ENCODE assay signal across 10 cellular contexts in the genomic region with DNA sequence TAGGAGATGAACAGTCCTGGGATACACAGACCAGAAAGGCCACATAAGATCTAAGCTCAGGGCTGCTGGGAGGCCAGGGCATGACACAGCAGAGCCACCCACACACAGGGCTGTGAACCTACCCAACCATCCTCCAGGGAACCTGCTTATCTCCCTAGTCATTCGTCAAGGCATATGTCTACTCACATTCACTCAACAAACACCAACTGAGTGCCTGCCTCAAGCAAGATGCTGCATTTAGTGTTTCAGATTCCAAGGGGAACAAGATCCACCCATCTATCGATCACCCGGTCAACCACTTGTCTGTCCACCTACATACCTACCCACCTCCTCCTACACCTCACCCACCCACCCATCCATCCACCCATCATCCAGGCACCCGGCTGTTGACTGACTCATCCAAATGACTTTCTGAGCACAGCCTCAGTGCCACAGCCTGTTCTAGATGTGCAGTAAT. TPM values are rescaled to one million over a fixed set of nuclear protein-coding genes. Genes with fewer than 3 reads are reported as not detected.
DNase-seq lines count a peak whose midpoint lies in the region; ATAC-seq, FAIRE-seq and TF ChIP-seq lines count a peak whose summit lies in the region.
"Had no signal": no experiment of that assay in that cellular context is flagged by ENCODE, and none has a peak within 500 bp of the region (broad histone marks: within the 10 kb centered on the region; RNA-seq: fewer than 3 reads in every experiment).

No MANE protein-coding gene starts in this region.

- H3K9me1 ChIP-seq in K562 (ENCODE audit: control insufficient read depth, insufficient read depth, low read length), result peaks cover 3% of the 10 kb centered on the region

- intact Hi-C loops in PC-3 (cut with micrococcal nuclease), result no loop called here
- intact Hi-C loops in K562 (cut with micrococcal nuclease), result no loop called here

- H3K79me2 ChIP-seq in PC-3 (ENCODE audit: low read length), result peaks cover 31% of the 10 kb centered on the region
- peaks cover 45% of the 10 kb centered on the region for H3K79me2 ChIP-seq in K562 (ENCODE audit: control insufficient read depth, insufficient read depth, low read length)

- H2AFZ ChIP-seq in PC-3 (ENCODE audit: low read length) (no peak overlapping the region), K562 (ENCODE audit: low read depth, low read length) (no peak overlapping the region)

- WGBS in K562 (ENCODE audit: insufficient coverage, low coverage, missing lambda C conversion rate), result 9% methylated on average over 4 of the region's 4 CpGs

- H3K9me3 ChIP-seq in PC-3 (ENCODE audit: low read length) (no peaks in the 10 kb centered on the region), K562 (replicated peaks; ENCODE audit: control insufficient read depth, insufficient read depth, low read depth, low read length) (no peaks in the 10 kb centered on the region)

- peak overlapping the region; percentile 99 for H3K4me2 ChIP-seq in PC-3 (ENCODE audit: low read length)
- H3K4me2 ChIP-seq in K562 (ENCODE audit: insufficient read depth, low read length), result peak overlapping the region; percentile 97

- peaks cover 19% of the 10 kb centered on the region for H3K27me3 Mint-ChIP-seq in neural crest cell (ENCODE audit: low read depth)

- CTCF ChIA-PET in PC-3 (lab: Charles Lee), result no interaction called here
- CTCF ChIA-PET in K562 (lab: Yijun Ruan, JAX; ENCODE audit: low intra/inter-chr PET ratio), result no interaction called here

- no peak for TF ChIP-seq RAD21 in K562 (CRISPR knock-in tag; conservative IDR thresholded peaks at IDR 0.05 in 1 of 2, IDR thresholded peaks at IDR 0.05 in 1 of 2)

- peak overlapping the region; percentile 99 for H3K4me3 Mint-ChIP-seq in neural crest cell

- H3K4me3 ChIP-seq in PC-3 (ENCODE audit: low read length) (peak overlapping the region; percentile 93; the same call in 1 of the 2 replicates), K562 (peak overlapping the region; percentile 70)

- POLR2A ChIA-PET in PC-3 (lab: Charles Lee; ENCODE audit: unreplicated experiment) (no interaction called here), K562 (lab: Yijun Ruan, JAX) (interaction anchor here (0.6 to 1.6 kb wide), 2 partner anchors 25 to 122 kb away, joined by 4 read pairs; no protein-coding TSS in a partner anchor)

- H3K9me3 Mint-ChIP-seq in neural crest cell, result no peaks in the 10 kb centered on the region

- H4K20me1 ChIP-seq in PC-3 (ENCODE audit: low read length) (no peaks in the 10 kb centered on the region), K562 (replicated peaks; ENCODE audit: control insufficient read depth, insufficient read depth, low read length) (peaks cover 18% of the 10 kb centered on the region; the same call in 1 of the 2 replicates)

- TF ChIP-seq EP300 in K562 (IDR thresholded peaks at IDR 0.05; ENCODE audit: low read length), result peak; percentile 58; the same call in 1 of the 2 replicates

- H3K36me3 Mint-ChIP-seq in neural crest cell (ENCODE audit: low read depth), result no peaks in the 10 kb centered on the region

- FAIRE-seq in K562 (lab: Jason Lieb, UNC), result peak; percentile 96
- FAIRE-seq: A204.1 had no signal

- no peaks in the 10 kb centered on the region for H3F3A ChIP-seq in PC-3 (ENCODE audit: low read length, unreplicated experiment)

- in situ Hi-C loops in K562 (cut with MboI), result loop anchor here (5.0 kb wide), 2 partner anchors 97 to 182 kb away; no protein-coding TSS in a partner anchor

- peaks cover 30% of the 10 kb centered on the region; the same call in 1 of the 2 replicates for H3K4me1 ChIP-seq in PC-3 (ENCODE audit: insufficient read depth, low read length)
- peaks cover 62 to 82% of the 10 kb centered on the region in 2 experiments for H3K4me1 ChIP-seq in K562 (replicated peaks in 1 of 2; ENCODE audit: control insufficient read depth in 2 of 2, insufficient read depth in 2 of 2, low read length in 2 of 2)

- H3K9ac ChIP-seq in PC-3 (ENCODE audit: low read length) (no peak overlapping the region), K562 (ENCODE audit: insufficient read depth in 1 of 2, low read depth in 2 of 2, low read length in 2 of 2) (peak overlapping the region; percentile 89 to 96; a peak in 3 of 4 replicates)

- no peak overlapping the region for H3K27ac Mint-ChIP-seq in neural crest cell (ENCODE audit: unreplicated experiment)

- no TSS peak for BruUV-seq in PC-3 (replicated peaks; lab: Mats Ljungman, UMichigan)
- BruUV-seq in K562 (replicated peaks; lab: Mats Ljungman, UMichigan), result no TSS peak

- no peak for DNase-seq in activated CD4-positive, CD25-positive, alpha-beta regulatory T cell treated with anti-CD3 and anti-CD28 coated beads, Interleukin-2, amount 50 U/mL, for 72 hours
- DNase-seq in PC-3 (no peak), K562 (ENCODE audit: extremely low read depth in 1 of 4, low spot score in 3 of 4) (peak; percentile 54 to 92 (median 71)), neural crest cell (ENCODE audit: low read depth, low spot score) (no peak), activated gamma-delta T cell treated with Interleukin-2 at 50 U/mL for 16 hours (no peak), SW480 (ENCODE audit: low spot score) (no peak), SHP77 treated with DMSO at 0.1 percent for 48 hours (lab: John Stamatoyannopoulos, UW) (no peak)
- DNase-seq: NK-92 treated with Interleukin-12 subunit alpha and Interleukin-12 subunit beta, amount 100 ng/mL, for 24 hours had no signal

- no peak for TF ChIP-seq CTCF in PC-3 (conservative IDR thresholded peaks at IDR 0.05; ENCODE audit: low read depth, low read length)
- no peak; a peak in 1 of 6 replicates for TF ChIP-seq CTCF in K562 (IDR thresholded peaks at IDR 0.05 in 2 of 3, conservative IDR thresholded peaks at IDR 0.05 in 1 of 3; ENCODE audit: insufficient read depth in 2 of 3, low read depth in 1 of 3, low read length in 3 of 3)
- no peak for TF ChIP-seq CTCF in neural crest cell (conservative IDR thresholded peaks at IDR 0.05)

- no peaks in the 10 kb centered on the region for H3K9me2 ChIP-seq in PC-3 (replicated peaks; ENCODE audit: low read length)

- H3K27me3 ChIP-seq in PC-3 (ENCODE audit: low read length) (no peaks in the 10 kb centered on the region), K562 (ENCODE audit: control insufficient read depth in 2 of 2, insufficient read depth in 2 of 2, low read length in 2 of 2) (no peaks in the 10 kb centered on the region)

- peak; percentile 37 to 44 for ATAC-seq in activated CD4-positive, CD25-positive, alpha-beta regulatory T cell treated with anti-CD3 and anti-CD28 coated beads, Interleukin-2, amount 50 U/mL, for 24 hours
- ATAC-seq in PC-3 (no peak), K562 (peak; percentile 63)

- H3K4me1 Mint-ChIP-seq in neural crest cell, result peaks cover 48% of the 10 kb centered on the region

- H3K36me3 ChIP-seq in PC-3 (ENCODE audit: low read depth, low read length), result no peaks in the 10 kb centered on the region
- H3K36me3 ChIP-seq in K562 (ENCODE audit: control insufficient read depth, insufficient read depth, low read length), result peaks cover 27% of the 10 kb centered on the region; the same call in 2 of the 3 replicates

- H3K27ac ChIP-seq in PC-3 (ENCODE audit: low read length), result no peak overlapping the region
- H3K27ac ChIP-seq in K562 (ENCODE audit: extremely low read depth, low read depth, low read length), result peak overlapping the region; percentile 88

- no peak; the same call in 1 of the 2 replicates for TF ChIP-seq POLR2A in K562 (conservative IDR thresholded peaks at IDR 0.05)

RNA-seq across cellular contexts. Expression of a gene that starts 1.9 kb away (rescaled TPM):
- 32.0 and 33.0 TPM in 2 replicates for total RNA-seq in PC-3 (2014; rRNA removed)
- 99.6 and 215 TPM in 2 replicates for total RNA-seq in K562 (2011; cell fraction: chromatin; rRNA removed; ENCODE audit: low replicate concordance)
- 168 and 199 TPM in 2 replicates for total RNA-seq in K562 (2011; cell fraction: nucleolus; rRNA removed)
- 195 and 215 TPM in 2 replicates for total RNA-seq in K562 (2011; cell fraction: nucleoplasm; rRNA removed)
- total RNA-seq in K562 (2014; rRNA removed), result 56.6 and 88.7 TPM in 2 replicates
- total RNA-seq in K562 (2014; rRNA removed; fragmentation: Illumina TruSeq; extraction: Trizol), result 48.1 and 53.8 TPM in 2 replicates
- total RNA-seq in K562 (2015; rRNA removed; fragmentation: Illumina TruSeq; extraction: Trizol), result 71.1 and 73.4 TPM in 2 replicates
- total RNA-seq in K562 (2021), result 95.3 and 102 TPM in 2 replicates
- 93.8 and 101 TPM in 2 replicates for polyA plus RNA-seq in K562 (2011; rRNA removed)
- 131 and 200 TPM in 2 replicates for polyA plus RNA-seq in K562 (2011; cell fraction: cytosol; rRNA removed)
- polyA plus RNA-seq in K562 (2011; cell fraction: nucleus; rRNA removed), result 142 and 205 TPM in 2 replicates
- polyA plus RNA-seq in K562 (2012), result 83.9 and 86.2 TPM in 2 replicates
- polyA plus RNA-seq in K562 (2014; fragmentation: Illumina TruSeq; extraction: Trizol), result 126 and 142 TPM in 2 replicates
- polyA plus RNA-seq in K562 (2014; fragmentation: Nextera tagmentation; extraction: Ambion mirVana), result 10 to 100 TPM; 43.5 to 69.3 TPM
- 104 and 107 TPM in 2 replicates for polyA plus RNA-seq in K562 (2014; rRNA removed)
- polyA minus RNA-seq in K562 (2011; rRNA and poly(A)+ RNA removed), result 54.4 and 75.4 TPM in 2 replicates
- polyA minus RNA-seq in K562 (2011; cell fraction: cytosol; rRNA and poly(A)+ RNA removed), result 56.3 and 59.9 TPM in 2 replicates
- polyA minus RNA-seq in K562 (2011; cell fraction: nucleus; rRNA and poly(A)+ RNA removed), result 64.1 and 85.1 TPM in 2 replicates
- total RNA-seq in neural crest cell, result 52.2 and 59.1 TPM in 2 replicates

RNA-seq across cellular contexts. Expression of a gene that starts 5.2 kb away (rescaled TPM):
- 5.1 and 5.4 TPM in 2 replicates for total RNA-seq in PC-3 (2014; rRNA removed)
- 4.2 and 9.4 TPM in 2 replicates for total RNA-seq in K562 (2011; cell fraction: chromatin; rRNA removed; ENCODE audit: low replicate concordance)
- 7.7 and 10.1 TPM in 2 replicates for total RNA-seq in K562 (2011; cell fraction: nucleolus; rRNA removed)
- 4.3 and 4.5 TPM in 2 replicates for total RNA-seq in K562 (2011; cell fraction: nucleoplasm; rRNA removed)
- total RNA-seq in K562 (2014; rRNA removed), result 2.5 and 3.1 TPM in 2 replicates
- 0.80 and 1.2 TPM in 2 replicates for total RNA-seq in K562 (2014; rRNA removed; fragmentation: Illumina TruSeq; extraction: Trizol)
- 0.58 and 1.3 TPM in 2 replicates for total RNA-seq in K562 (2015; rRNA removed; fragmentation: Illumina TruSeq; extraction: Trizol)
- total RNA-seq in K562 (2021), result 3.0 and 3.7 TPM in 2 replicates
- polyA plus RNA-seq in K562 (2011; rRNA removed), result 1.2 and 1.6 TPM in 2 replicates
- 1.8 and 2.2 TPM in 2 replicates for polyA plus RNA-seq in K562 (2011; cell fraction: cytosol; rRNA removed)
- polyA plus RNA-seq in K562 (2011; cell fraction: nucleus; rRNA removed), result 12.7 and 14.3 TPM in 2 replicates
- polyA plus RNA-seq in K562 (2012), result 1.7 and 5.0 TPM in 2 replicates
- polyA plus RNA-seq in K562 (2014; fragmentation: Illumina TruSeq; extraction: Trizol), result 0.82 and 1.2 TPM in 2 replicates
- under 1 TPM; 0.18 to 0.41 TPM for polyA plus RNA-seq in K562 (2014; fragmentation: Nextera tagmentation; extraction: Ambion mirVana)
- 4.3 and 4.8 TPM in 2 replicates for polyA plus RNA-seq in K562 (2014; rRNA removed)
- 0.75 TPM in 1 of 2 replicates, not detected in the other for polyA minus RNA-seq in K562 (2011; rRNA and poly(A)+ RNA removed)
- 3.0 TPM in 1 of 2 replicates, not detected in the other for polyA minus RNA-seq in K562 (2011; cell fraction: cytosol; rRNA and poly(A)+ RNA removed)
- 2.6 TPM in 2 replicates for polyA minus RNA-seq in K562 (2011; cell fraction: nucleus; rRNA and poly(A)+ RNA removed)
- 2.6 and 3.4 TPM in 2 replicates for total RNA-seq in neural crest cell

RNA-seq across cellular contexts. Expression of a gene that starts 19.0 kb away (rescaled TPM):
- 26.9 and 27.8 TPM in 2 replicates for total RNA-seq in PC-3 (2014; rRNA removed)
- 24.9 and 89.8 TPM in 2 replicates for total RNA-seq in K562 (2011; cell fraction: chromatin; rRNA removed; ENCODE audit: low replicate concordance)
- 90.4 and 100 TPM in 2 replicates for total RNA-seq in K562 (2011; cell fraction: nucleolus; rRNA removed)
- total RNA-seq in K562 (2011; cell fraction: nucleoplasm; rRNA removed), result 52.6 and 55.0 TPM in 2 replicates
- total RNA-seq in K562 (2014; rRNA removed), result 25.5 and 47.2 TPM in 2 replicates
- total RNA-seq in K562 (2014; rRNA removed; fragmentation: Illumina TruSeq; extraction: Trizol), result 2.8 and 6.6 TPM in 2 replicates
- 17.2 and 19.0 TPM in 2 replicates for total RNA-seq in K562 (2015; rRNA removed; fragmentation: Illumina TruSeq; extraction: Trizol)
- 43.1 and 47.1 TPM in 2 replicates for total RNA-seq in K562 (2021)
- polyA plus RNA-seq in K562 (2011; rRNA removed), result 14.0 and 19.4 TPM in 2 replicates
- 30.0 and 73.0 TPM in 2 replicates for polyA plus RNA-seq in K562 (2011; cell fraction: cytosol; rRNA removed)
- 34.4 and 63.8 TPM in 2 replicates for polyA plus RNA-seq in K562 (2011; cell fraction: nucleus; rRNA removed)
- 26.5 and 52.2 TPM in 2 replicates for polyA plus RNA-seq in K562 (2012)
- polyA plus RNA-seq in K562 (2014; fragmentation: Illumina TruSeq; extraction: Trizol), result 15.4 and 34.0 TPM in 2 replicates
- polyA plus RNA-seq in K562 (2014; fragmentation: Nextera tagmentation; extraction: Ambion mirVana), result 1 to 10 TPM; 2.6 to 3.4 TPM
- polyA plus RNA-seq in K562 (2014; rRNA removed), result 26.0 and 42.6 TPM in 2 replicates
- polyA minus RNA-seq in K562 (2011; rRNA and poly(A)+ RNA removed), result 7.5 and 10.6 TPM in 2 replicates
- polyA minus RNA-seq in K562 (2011; cell fraction: cytosol; rRNA and poly(A)+ RNA removed), result 30.9 and 50.2 TPM in 2 replicates
- polyA minus RNA-seq in K562 (2011; cell fraction: nucleus; rRNA and poly(A)+ RNA removed), result 24.7 and 25.8 TPM in 2 replicates
- total RNA-seq in neural crest cell, result 12.6 and 14.5 TPM in 2 replicates

RNA-seq across cellular contexts. Expression of a gene that starts 36.4 kb away (rescaled TPM):
- total RNA-seq in PC-3 (2014; rRNA removed) (8.5 and 14.5 TPM in 2 replicates), K562 (2014; rRNA removed) (13.0 and 16.0 TPM in 2 replicates), K562 (2014; rRNA removed; fragmentation: Illumina TruSeq; extraction: Trizol) (6.4 and 8.2 TPM in 2 replicates), K562 (2015; rRNA removed; fragmentation: Illumina TruSeq; extraction: Trizol) (16.8 and 17.0 TPM in 2 replicates), K562 (2021) (17.3 and 18.7 TPM in 2 replicates), neural crest cell (25.4 and 27.4 TPM in 2 replicates)
- 18.9 and 41.8 TPM in 2 replicates for total RNA-seq in K562 (2011; cell fraction: chromatin; rRNA removed; ENCODE audit: low replicate concordance)
- 25.3 and 31.9 TPM in 2 replicates for total RNA-seq in K562 (2011; cell fraction: nucleolus; rRNA removed)
- total RNA-seq in K562 (2011; cell fraction: nucleoplasm; rRNA removed), result 19.5 and 22.4 TPM in 2 replicates
- polyA plus RNA-seq in K562 (2011; rRNA removed) (23.0 and 23.7 TPM in 2 replicates), K562 (2014; fragmentation: Illumina TruSeq; extraction: Trizol) (14.5 and 15.6 TPM in 2 replicates), K562 (2014; fragmentation: Nextera tagmentation; extraction: Ambion mirVana) (under 1 TPM; 0.13 to 0.20 TPM), K562 (2014; rRNA removed) (16.4 and 19.0 TPM in 2 replicates)
- 30.5 and 46.9 TPM in 2 replicates for polyA plus RNA-seq in K562 (2011; cell fraction: cytosol; rRNA removed)
- polyA plus RNA-seq in K562 (2011; cell fraction: nucleus; rRNA removed), result 51.3 and 78.0 TPM in 2 replicates
- 13.2 and 13.7 TPM in 2 replicates for polyA plus RNA-seq in K562 (2012)
- 5.5 and 6.3 TPM in 2 replicates for polyA minus RNA-seq in K562 (2011; rRNA and poly(A)+ RNA removed)
- polyA minus RNA-seq in K562 (2011; cell fraction: cytosol; rRNA and poly(A)+ RNA removed), result 3.5 and 5.2 TPM in 2 replicates
- polyA minus RNA-seq in K562 (2011; cell fraction: nucleus; rRNA and poly(A)+ RNA removed), result 10.4 and 11.2 TPM in 2 replicates

RNA-seq across cellular contexts. Expression of a gene that starts 45.0 kb away (rescaled TPM):
- total RNA-seq in PC-3 (2014; rRNA removed), result 10.8 and 26.1 TPM in 2 replicates
- total RNA-seq in K562 (2011; cell fraction: chromatin; rRNA removed; ENCODE audit: low replicate concordance), result 18.1 and 34.4 TPM in 2 replicates
- total RNA-seq in K562 (2011; cell fraction: nucleolus; rRNA removed), result 13.4 and 13.5 TPM in 2 replicates
- 17.2 and 24.7 TPM in 2 replicates for total RNA-seq in K562 (2011; cell fraction: nucleoplasm; rRNA removed)
- total RNA-seq in K562 (2014; rRNA removed), result 2.1 and 4.5 TPM in 2 replicates
- 1.6 and 2.3 TPM in 2 replicates for total RNA-seq in K562 (2014; rRNA removed; fragmentation: Illumina TruSeq; extraction: Trizol)
- total RNA-seq in K562 (2015; rRNA removed; fragmentation: Illumina TruSeq; extraction: Trizol), result 2.8 and 4.1 TPM in 2 replicates
- total RNA-seq in K562 (2021), result 11.2 and 16.7 TPM in 2 replicates
- polyA plus RNA-seq in K562 (2011; rRNA removed), result 4.4 and 7.7 TPM in 2 replicates
- polyA plus RNA-seq in K562 (2011; cell fraction: cytosol; rRNA removed), result 8.2 and 9.0 TPM in 2 replicates
- polyA plus RNA-seq in K562 (2011; cell fraction: nucleus; rRNA removed), result 16.1 and 16.7 TPM in 2 replicates
- polyA plus RNA-seq in K562 (2012), result 13.8 and 19.2 TPM in 2 replicates
- 5.6 and 9.1 TPM in 2 replicates for polyA plus RNA-seq in K562 (2014; fragmentation: Illumina TruSeq; extraction: Trizol)
- under 1 TPM; 0.17 to 0.25 TPM for polyA plus RNA-seq in K562 (2014; fragmentation: Nextera tagmentation; extraction: Ambion mirVana)
- 3.6 and 6.6 TPM in 2 replicates for polyA plus RNA-seq in K562 (2014; rRNA removed)
- polyA minus RNA-seq in K562 (2011; rRNA and poly(A)+ RNA removed), result 2.1 and 2.7 TPM in 2 replicates
- polyA minus RNA-seq in K562 (2011; cell fraction: cytosol; rRNA and poly(A)+ RNA removed), result 3.5 and 5.9 TPM in 2 replicates
- 4.8 and 8.4 TPM in 2 replicates for polyA minus RNA-seq in K562 (2011; cell fraction: nucleus; rRNA and poly(A)+ RNA removed)
- total RNA-seq in neural crest cell, result 53.5 and 71.1 TPM in 2 replicates

Comparison
In these comparisons a context has a peak if more than half of its experiments do, and no peak if none do; other contexts are left out.
1. DNase-seq: peak in K562 (4 of 4); none in activated CD4-positive, CD25-positive, alpha-beta regulatory T cell treated with anti-CD3 and anti-CD28 coated beads, Interleukin-2, amount 50 U/mL, for 72 hours (single experiment), PC-3 (single experiment), neural crest cell (single experiment), activated gamma-delta T cell treated with Interleukin-2 at 50 U/mL for 16 hours (single experiment), SW480 (single experiment) and SHP77 treated with DMSO at 0.1 percent for 48 hours (single experiment).